ENCODE assay signal across 21 cellular contexts in genomic region chr17:10757067-10757466, GRCh38. TPM values are rescaled to one million over a fixed set of nuclear protein-coding genes. Genes with fewer than 3 reads are reported as not detected.
DNase-seq lines count a peak whose midpoint lies in the region; ATAC-seq, FAIRE-seq and TF ChIP-seq lines count a peak whose summit lies in the region.
"Had no signal": no experiment of that assay in that cellular context is flagged by ENCODE, and none has a peak within 500 bp of the region (broad histone marks: within the 10 kb centered on the region; RNA-seq: fewer than 3 reads in every experiment).

No MANE protein-coding gene starts in this region.

- H3K9me3 ChIP-seq in Caco-2 (no peaks in the 10 kb centered on the region), H1 (ENCODE audit: insufficient read depth in 2 of 2, low read depth in 1 of 2, low read length in 1 of 2) (no peaks in the 10 kb centered on the region), mucosa of rectum (ENCODE audit: control insufficient read depth in 2 of 2, low read length in 2 of 2) (no peaks in the 10 kb centered on the region)

- H4K8ac ChIP-seq in H1 (ENCODE audit: extremely low read depth, insufficient read depth, low read length), result no peak overlapping the region

- H3K36me3 Mint-ChIP-seq in Caco-2 (ENCODE audit: insufficient read depth, unreplicated experiment) (peaks cover 5% of the 10 kb centered on the region), HFFc6 (ENCODE audit: low read depth) (no peaks in the 10 kb centered on the region)
- H3K36me3 Mint-ChIP-seq: CD14-positive monocyte had no signal

- intact Hi-C loops in Caco-2 (cut with micrococcal nuclease; ENCODE audit: unreplicated experiment), result loop anchor here (5.0 kb wide), 2 partner anchors 40 to 85 kb away; no protein-coding TSS in a partner anchor

- H2BK5ac ChIP-seq in H1 (ENCODE audit: low read depth, low read length), result no peak overlapping the region

- no peak for TF ChIP-seq RAD21 in H1 (IDR thresholded peaks at IDR 0.05 in 1 of 2, conservative IDR thresholded peaks at IDR 0.05 in 1 of 2; ENCODE audit: low read depth in 2 of 2, low read length in 2 of 2)

- no peaks in the 10 kb centered on the region for H3K79me2 ChIP-seq in H1 (ENCODE audit: control insufficient read depth in 1 of 2, insufficient read depth in 2 of 2, low read length in 2 of 2)

- H2BK120ac ChIP-seq in H1 (replicated peaks; ENCODE audit: low read depth, low read length), result no peak overlapping the region

- no peaks in the 10 kb centered on the region for H3K79me1 ChIP-seq in H1 (ENCODE audit: low read depth, low read length)

- no peak overlapping the region for H2AK5ac ChIP-seq in H1 (ENCODE audit: low read depth, low read length)

- H3K27me3 Mint-ChIP-seq in Caco-2 (ENCODE audit: insufficient read depth, unreplicated experiment) (no peaks in the 10 kb centered on the region), HFFc6 (ENCODE audit: insufficient read depth) (peaks cover 9% of the 10 kb centered on the region; the same call in 1 of the 2 replicates)

- DNase-seq in Caco-2 (peak; percentile 58 to 61), H1 (ENCODE audit: low read depth in 1 of 2, low spot score in 2 of 2) (no peak), HFFc6 (no peak), NOMO-1 (lab: John Stamatoyannopoulos, UW; ENCODE audit: unreplicated experiment in 2 of 2) (no peak), germinal center (ENCODE audit: low spot score) (no peak)
- DNase-seq: AML-193, DMS 273 treated with DMSO at 0.1 percent for 48 hours, DND-41, GM23248, HCEC 1CT, NCI-H1105 treated with DMSO at 0.1 percent for 48 hours, NCI-H1694, NCI-H2081 treated with DMSO at 0.1 percent for 48 hours, NCI-H446 treated with DMSO at 0.1 percent for 48 hours, SHP77 had no signal

- H3K9ac ChIP-seq in H1 (replicated peaks in 1 of 4; ENCODE audit: extremely low read depth in 1 of 4, low read depth in 3 of 4, low read length in 3 of 4) (no peak overlapping the region), mucosa of rectum (ENCODE audit: low read depth in 1 of 2, low read length in 2 of 2) (no peak overlapping the region)
- H3K9ac ChIP-seq: GM23248 had no signal

- no peak overlapping the region for H4K91ac ChIP-seq in H1 (replicated peaks; ENCODE audit: insufficient read length, low read length)

- H3K36me3 ChIP-seq in Caco-2 (ENCODE audit: control insufficient read depth, insufficient read depth, low read length) (no peaks in the 10 kb centered on the region), H1 (ENCODE audit: control insufficient read depth in 2 of 4, insufficient read depth in 4 of 4, low read length in 3 of 4) (no peaks in the 10 kb centered on the region), mucosa of rectum (ENCODE audit: control insufficient read depth in 2 of 2, insufficient read depth in 2 of 2, low read length in 2 of 2) (no peaks in the 10 kb centered on the region)

- no peak overlapping the region for H2BK12ac ChIP-seq in H1 (ENCODE audit: low read depth, low read length)

- 87% methylated on average over 6 of the region's 6 CpGs; no CpG with 5 or more reads in 1 of the 2 experiments for WGBS in H1 (ENCODE audit: extremely low coverage in 1 of 2, insufficient coverage in 1 of 2, insufficient read length in 1 of 2, insufficient replicate concordance in 2 of 2, low coverage in 1 of 2, low lambda C conversion rate in 2 of 2, missing lambda C conversion rate in 1 of 2), 2 experiments

- POLR2A ChIA-PET in Caco-2 (lab: Charles Lee) (no interaction called here), H1 (lab: Charles Lee; ENCODE audit: partially characterized antibody) (interaction anchor here (1.1 kb wide), 1 partner anchor 86 kb away, joined by 4 read pairs; no protein-coding TSS in a partner anchor)

- H3K56ac ChIP-seq in H1 (replicated peaks; ENCODE audit: insufficient read length, low read depth, low read length), result no peak overlapping the region

- peak overlapping the region; percentile 24 for H3K4me3 Mint-ChIP-seq in Caco-2 (ENCODE audit: unreplicated experiment)
- no peak overlapping the region for H3K4me3 Mint-ChIP-seq in HFFc6
- H3K4me3 Mint-ChIP-seq: CD14-positive monocyte had no signal

- no peak overlapping the region for H2AFZ ChIP-seq in H1 (ENCODE audit: low read length)
- H2AFZ ChIP-seq: GM23248 had no signal

- H4K5ac ChIP-seq in H1 (ENCODE audit: insufficient read length, low read depth, low read length), result no peak overlapping the region

- CTCF ChIA-PET in Caco-2 (lab: Charles Lee) (interaction anchor here (1.0 kb wide), 1 partner anchor 20 kb away, joined by 3 read pairs; no protein-coding TSS in a partner anchor), H1 (lab: Charles Lee; ENCODE audit: partially characterized antibody) (interaction anchor here (1.6 to 4.0 kb wide), 3 partner anchors 16 to 86 kb away, joined by 5 to 29 read pairs (median 19); no protein-coding TSS in a partner anchor)

- no peaks in the 10 kb centered on the region for H4K20me1 ChIP-seq in H1 (replicated peaks in 1 of 2; ENCODE audit: control insufficient read depth in 1 of 2, insufficient read depth in 2 of 2, low read length in 2 of 2)

- H3K4me1 ChIP-seq in Caco-2, result 0 out of 2 replicates have a peak, but pooled peaks cover 6% of the 10 kb centered on the region
- peaks cover 9 to 20% (median 14%) of the 10 kb centered on the region in 4 experiments for H3K4me1 ChIP-seq in H1 (replicated peaks in 1 of 4; ENCODE audit: control insufficient read depth in 3 of 4, insufficient read depth in 4 of 4, low read length in 3 of 4)
- peaks cover 3 to 22% of the 10 kb centered on the region in 2 donors for H3K4me1 ChIP-seq in mucosa of rectum (ENCODE audit: control insufficient read depth in 2 of 2, insufficient read depth in 2 of 2, low read length in 2 of 2)

- no peak overlapping the region; a peak in 1 of 4 replicates for H3K4me2 ChIP-seq in H1 (ENCODE audit: insufficient read depth in 1 of 2, low read depth in 2 of 2, low read length in 2 of 2)

- H3K4me3 ChIP-seq in Caco-2 (ENCODE audit: low read depth, low read length) (no peak overlapping the region), H1 (ENCODE audit: extremely low read depth in 1 of 4, insufficient read depth in 2 of 4, low read depth in 3 of 4, low read length in 4 of 4) (no peak overlapping the region), mucosa of rectum (ENCODE audit: low read length in 2 of 2) (no peak overlapping the region)
- H3K4me3 ChIP-seq: GM23248 had no signal

- no peak overlapping the region for H3K4ac ChIP-seq in H1 (replicated peaks; ENCODE audit: insufficient read length, low read depth, low read length)

- peak overlapping the region; percentile 69 for H3K27ac Mint-ChIP-seq in Caco-2 (ENCODE audit: unreplicated experiment)
- H3K27ac Mint-ChIP-seq in HFFc6, result no peak overlapping the region
- H3K27ac Mint-ChIP-seq: CD14-positive monocyte had no signal

- no peak for ATAC-seq in GM21360 (IDR thresholded peaks at IDR 0.05; ENCODE audit: unreplicated experiment)

- TF ChIP-seq CTCF in 22Rv1 (IDR thresholded peaks at IDR 0.05) (no peak), Caco-2 (IDR thresholded peaks at IDR 0.05; ENCODE audit: insufficient read depth in 1 of 2, low read depth in 1 of 2, low read length in 1 of 2, severe bottlenecking in 1 of 2, unreplicated experiment in 1 of 2) (no peak), H1 (IDR thresholded peaks at IDR 0.05; ENCODE audit: control extremely low read depth in 1 of 3, insufficient read depth in 1 of 3, low read depth in 1 of 3, low read length in 3 of 3) (no peak), HFFc6 (IDR thresholded peaks at IDR 0.05) (no peak)

- no peaks in the 10 kb centered on the region for H3K9me3 Mint-ChIP-seq in Caco-2 (ENCODE audit: unreplicated experiment)
- H3K9me3 Mint-ChIP-seq in HFFc6, result no peaks in the 10 kb centered on the region

- no TSS peak for BruUV-seq in Caco-2 (replicated peaks; lab: Mats Ljungman, UMichigan)

- TF ChIP-seq POLR2A in H1 (IDR thresholded peaks at IDR 0.05; ENCODE audit: control extremely low read depth in 1 of 2, low read depth in 2 of 2, low read length in 2 of 2), result no peak

- no peak overlapping the region for H3K14ac ChIP-seq in H1 (ENCODE audit: insufficient read length)

- H2BK15ac ChIP-seq in H1 (ENCODE audit: low read length), result no peak overlapping the region

- TF ChIP-seq EP300 in H1 (IDR thresholded peaks at IDR 0.05; ENCODE audit: borderline replicate concordance in 1 of 2, low read depth in 2 of 2, low read length in 2 of 2), result no peak

- H3K23me2 ChIP-seq in H1 (ENCODE audit: low read depth, low read length), result peaks cover 4% of the 10 kb centered on the region; the same call in 1 of the 2 replicates

- no peak for FAIRE-seq in H1 (lab: Jason Lieb, UNC)
- FAIRE-seq: G401.6, HTR-8/SVneo had no signal

- H3K27ac ChIP-seq in 22Rv1 (peak overlapping the region; percentile 25; the same call in 1 of the 2 replicates), H1 (ENCODE audit: low read depth, low read length) (no peak overlapping the region), mucosa of rectum (ENCODE audit: low read depth in 2 of 2, low read length in 2 of 2) (peak overlapping the region; percentile 69 to 72)
- H3K27ac ChIP-seq: GM23248 had no signal

- H2BK20ac ChIP-seq in H1 (ENCODE audit: low read length), result 0 out of 2 replicates have a peak overlapping the region, but pooled peaks have one; percentile 18

- H3K18ac ChIP-seq in H1 (ENCODE audit: extremely low read depth, low read length), result no peak overlapping the region

- H3K23ac ChIP-seq in H1 (ENCODE audit: insufficient read length), result no peak overlapping the region

- H3K27me3 ChIP-seq in Caco-2 (replicated peaks; ENCODE audit: control insufficient read depth, insufficient read depth, low read length), result no peaks in the 10 kb centered on the region
- no peaks in the 10 kb centered on the region for H3K27me3 ChIP-seq in H1 (replicated peaks in 1 of 4; ENCODE audit: control insufficient read depth in 3 of 4, extremely low read depth in 1 of 4, insufficient read depth in 3 of 4, low read length in 3 of 4)
- no peaks in the 10 kb centered on the region for H3K27me3 ChIP-seq in mucosa of rectum (ENCODE audit: control insufficient read depth in 2 of 2, insufficient read depth in 2 of 2, low read length in 2 of 2)

- peaks cover 8% of the 10 kb centered on the region for H3K4me1 Mint-ChIP-seq in Caco-2 (ENCODE audit: low read depth, unreplicated experiment)
- H3K4me1 Mint-ChIP-seq in HFFc6 (ENCODE audit: low read depth), result no peaks in the 10 kb centered on the region

RNA-seq across cellular contexts. Expression of gene TMEM220, which starts 27.2 kb away (rescaled TPM):
- total RNA-seq in Caco-2 (2022), result not detected in 2 replicates
- 3.8 and 4.2 TPM in 2 replicates for total RNA-seq in H1 (2021; fragmentation: NEBNext Ultra II Directional; extraction: Animal tissue kit (Norgen Biotek cat#: 25700))
- polyA plus RNA-seq in H1 (2011; rRNA removed), result 2.8 and 4.1 TPM in 2 replicates
- 2.7 TPM for polyA plus RNA-seq in H1 (2011; cell fraction: cytosol; rRNA removed)
- polyA plus RNA-seq in H1 (2011; cell fraction: nucleus; rRNA removed), result 1.8 TPM
- polyA plus RNA-seq in H1 (2012, experiment 1 of 2), result 3.6 to 8.5 TPM (median 4.9 TPM) in 4 replicates
- polyA plus RNA-seq in H1 (2012, experiment 2 of 2), result 1.5 TPM
- 7.0 TPM for polyA plus RNA-seq in H1 (2013, experiment 1 of 2)
- 6.6 TPM for polyA plus RNA-seq in H1 (2013, experiment 2 of 2)
- 5.2 and 5.4 TPM in 2 replicates for polyA minus RNA-seq in H1 (2011; rRNA and poly(A)+ RNA removed)
- 1.5 TPM for polyA minus RNA-seq in H1 (2011; cell fraction: cytosol; rRNA and poly(A)+ RNA removed)
- 6.1 TPM for polyA minus RNA-seq in H1 (2011; cell fraction: nucleus; rRNA and poly(A)+ RNA removed)
- total RNA-seq in HFFc6 (2021; fragmentation: NEBNext Ultra II Directional; extraction: Animal tissue kit (Norgen Biotek cat#: 25700)), result 1 to 10 TPM; 4.0 to 5.1 (median 5.0) TPM

RNA-seq across cellular contexts. Expression of gene TMEM238L, which starts 46.8 kb away (rescaled TPM):
- total RNA-seq in Caco-2 (2022), result not detected in 2 replicates
- total RNA-seq in H1 (2021; fragmentation: NEBNext Ultra II Directional; extraction: Animal tissue kit (Norgen Biotek cat#: 25700)), result not detected in 2 replicates
- polyA plus RNA-seq in H1 (2011; rRNA removed), result not detected in 2 replicates
- polyA plus RNA-seq in H1 (2011; cell fraction: cytosol; rRNA removed), result not detected
- polyA plus RNA-seq in H1 (2011; cell fraction: nucleus; rRNA removed), result not detected
- polyA plus RNA-seq in H1 (2012, experiment 1 of 2), result not detected in 4 replicates
- not detected for polyA plus RNA-seq in H1 (2012, experiment 2 of 2)
- polyA plus RNA-seq in H1 (2013, experiment 1 of 2), result not detected
- polyA plus RNA-seq in H1 (2013, experiment 2 of 2), result not detected
- polyA minus RNA-seq in H1 (2011; rRNA and poly(A)+ RNA removed), result not detected in 2 replicates
- polyA minus RNA-seq in H1 (2011; cell fraction: cytosol; rRNA and poly(A)+ RNA removed), result not detected
- polyA minus RNA-seq in H1 (2011; cell fraction: nucleus; rRNA and poly(A)+ RNA removed), result not detected
- total RNA-seq in HFFc6 (2021; fragmentation: NEBNext Ultra II Directional; extraction: Animal tissue kit (Norgen Biotek cat#: 25700)), result not detected
- total RNA-seq: GM23248 had no signal
- polyA plus RNA-seq: CD14-positive monocyte, GM23248 had no signal

RNA-seq across cellular contexts. Expression of gene ADPRM, which starts 59.7 kb away (rescaled TPM):
- 2.3 and 2.5 TPM in 2 replicates for total RNA-seq in Caco-2 (2022)
- 6.0 and 6.7 TPM in 2 replicates for total RNA-seq in H1 (2021; fragmentation: NEBNext Ultra II Directional; extraction: Animal tissue kit (Norgen Biotek cat#: 25700))
- 4.6 and 7.9 TPM in 2 replicates for polyA plus RNA-seq in H1 (2011; rRNA removed)
- polyA plus RNA-seq in H1 (2011; cell fraction: cytosol; rRNA removed), result 7.0 TPM
- polyA plus RNA-seq in H1 (2011; cell fraction: nucleus; rRNA removed), result 2.3 TPM
- 6.5 to 10.8 TPM (median 7.0 TPM) in 4 replicates for polyA plus RNA-seq in H1 (2012, experiment 1 of 2)
- polyA plus RNA-seq in H1 (2012, experiment 2 of 2), result 0.98 TPM
- 6.1 TPM for polyA plus RNA-seq in H1 (2013, experiment 1 of 2)
- polyA plus RNA-seq in H1 (2013, experiment 2 of 2), result 5.7 TPM
- 7.6 and 10.8 TPM in 2 replicates for polyA minus RNA-seq in H1 (2011; rRNA and poly(A)+ RNA removed)
- 3.4 TPM for polyA minus RNA-seq in H1 (2011; cell fraction: cytosol; rRNA and poly(A)+ RNA removed)
- 8.0 TPM for polyA minus RNA-seq in H1 (2011; cell fraction: nucleus; rRNA and poly(A)+ RNA removed)
- 10 to 100 TPM in 1 of 6 experiments, 1 to 10 TPM in 5; 5.9 to 10.9 (median 7.1) TPM for total RNA-seq in HFFc6 (2021; fragmentation: NEBNext Ultra II Directional; extraction: Animal tissue kit (Norgen Biotek cat#: 25700))

RNA-seq across cellular contexts. Expression of gene SCO1, which starts 59.7 kb away (rescaled TPM):
- 26.3 and 26.8 TPM in 2 replicates for total RNA-seq in Caco-2 (2022)
- 60.3 and 61.8 TPM in 2 replicates for total RNA-seq in H1 (2021; fragmentation: NEBNext Ultra II Directional; extraction: Animal tissue kit (Norgen Biotek cat#: 25700))
- 16.6 and 18.7 TPM in 2 replicates for polyA plus RNA-seq in H1 (2011; rRNA removed)
- 24.3 TPM for polyA plus RNA-seq in H1 (2011; cell fraction: cytosol; rRNA removed)
- polyA plus RNA-seq in H1 (2011; cell fraction: nucleus; rRNA removed), result 34.1 TPM
- 26.2 to 37.1 TPM (median 31.3 TPM) in 4 replicates for polyA plus RNA-seq in H1 (2012, experiment 1 of 2)
- polyA plus RNA-seq in H1 (2012, experiment 2 of 2), result 7.5 TPM
- polyA plus RNA-seq in H1 (2013, experiment 1 of 2), result 24.2 TPM
- 28.4 TPM for polyA plus RNA-seq in H1 (2013, experiment 2 of 2)
- 19.4 and 25.1 TPM in 2 replicates for polyA minus RNA-seq in H1 (2011; rRNA and poly(A)+ RNA removed)
- 36.3 TPM for polyA minus RNA-seq in H1 (2011; cell fraction: cytosol; rRNA and poly(A)+ RNA removed)
- polyA minus RNA-seq in H1 (2011; cell fraction: nucleus; rRNA and poly(A)+ RNA removed), result 74.1 TPM
- total RNA-seq in HFFc6 (2021; fragmentation: NEBNext Ultra II Directional; extraction: Animal tissue kit (Norgen Biotek cat#: 25700)), result 10 to 100 TPM; 30.7 to 41.4 (median 33.5) TPM

Comparison
In these comparisons a context has a peak if more than half of its experiments do, and no peak if none do; other contexts are left out.
1. DNase-seq: peak in Caco-2 (2 of 2); none in H1 (0 of 2), HFFc6 (single experiment), NOMO-1 (0 of 2) and germinal center (single experiment).